1 cellular context compared by ENCODE assay signal in the genomic region with DNA sequence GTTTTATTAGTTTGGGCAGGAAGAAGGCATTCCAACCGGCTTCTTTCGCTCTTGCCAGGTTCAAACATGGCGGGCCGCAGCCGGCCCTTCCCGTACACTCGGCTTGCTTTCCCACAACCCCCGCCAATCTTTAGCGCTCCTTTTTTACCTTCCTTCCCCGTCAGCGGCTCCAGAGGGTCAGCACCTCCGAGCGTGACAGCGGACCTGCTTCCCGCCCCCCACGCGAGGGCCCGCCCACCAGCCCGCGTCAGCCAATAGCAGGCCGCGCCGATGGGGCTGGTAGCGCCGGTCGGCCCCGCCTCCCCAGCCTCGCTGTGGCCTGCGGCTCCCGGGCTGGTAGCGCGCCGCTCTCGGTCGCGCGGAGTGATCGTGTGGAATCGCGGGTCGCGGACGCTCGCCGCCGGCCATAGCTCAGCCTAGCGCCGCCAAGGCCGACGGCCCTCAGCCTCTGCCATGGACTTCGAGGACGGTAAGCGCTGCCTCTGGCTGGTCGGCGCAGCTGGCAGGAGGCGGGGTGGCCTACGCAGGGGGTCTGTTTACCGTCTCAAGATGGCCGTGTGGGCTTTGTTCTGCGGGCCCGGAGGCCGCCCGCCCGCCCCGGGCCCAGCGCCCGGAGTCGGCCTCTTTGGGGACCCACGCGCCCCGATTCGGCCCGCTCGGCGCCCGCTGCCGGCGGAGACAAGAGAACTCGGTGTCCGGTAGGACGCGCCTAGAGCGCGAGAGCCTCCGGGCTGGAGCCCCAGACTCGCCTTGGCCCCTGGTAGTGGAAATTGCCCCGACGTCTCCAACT.
TF ChIP-seq lines count a peak whose summit lies in the region.

A gene with protein sequence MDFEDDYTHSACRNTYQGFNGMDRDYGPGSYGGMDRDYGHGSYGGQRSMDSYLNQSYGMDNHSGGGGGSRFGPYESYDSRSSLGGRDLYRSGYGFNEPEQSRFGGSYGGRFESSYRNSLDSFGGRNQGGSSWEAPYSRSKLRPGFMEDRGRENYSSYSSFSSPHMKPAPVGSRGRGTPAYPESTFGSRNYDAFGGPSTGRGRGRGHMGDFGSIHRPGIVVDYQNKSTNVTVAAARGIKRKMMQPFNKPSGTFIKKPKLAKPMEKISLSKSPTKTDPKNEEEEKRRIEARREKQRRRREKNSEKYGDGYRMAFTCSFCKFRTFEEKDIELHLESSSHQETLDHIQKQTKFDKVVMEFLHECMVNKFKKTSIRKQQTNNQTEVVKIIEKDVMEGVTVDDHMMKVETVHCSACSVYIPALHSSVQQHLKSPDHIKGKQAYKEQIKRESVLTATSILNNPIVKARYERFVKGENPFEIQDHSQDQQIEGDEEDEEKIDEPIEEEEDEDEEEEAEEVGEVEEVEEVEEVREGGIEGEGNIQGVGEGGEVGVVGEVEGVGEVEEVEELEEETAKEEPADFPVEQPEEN (plus strand): TSS at position 306 of the 790 bp plus-strand sequence. CDS start 148 bp downstream, at position 454.

TF ChIP-seq in K562, 482 proteins besides CTCF, POLR2A, EP300 and RAD21 (continued from another document and continues in another):
- TF ChIP-seq, protein P1, sequence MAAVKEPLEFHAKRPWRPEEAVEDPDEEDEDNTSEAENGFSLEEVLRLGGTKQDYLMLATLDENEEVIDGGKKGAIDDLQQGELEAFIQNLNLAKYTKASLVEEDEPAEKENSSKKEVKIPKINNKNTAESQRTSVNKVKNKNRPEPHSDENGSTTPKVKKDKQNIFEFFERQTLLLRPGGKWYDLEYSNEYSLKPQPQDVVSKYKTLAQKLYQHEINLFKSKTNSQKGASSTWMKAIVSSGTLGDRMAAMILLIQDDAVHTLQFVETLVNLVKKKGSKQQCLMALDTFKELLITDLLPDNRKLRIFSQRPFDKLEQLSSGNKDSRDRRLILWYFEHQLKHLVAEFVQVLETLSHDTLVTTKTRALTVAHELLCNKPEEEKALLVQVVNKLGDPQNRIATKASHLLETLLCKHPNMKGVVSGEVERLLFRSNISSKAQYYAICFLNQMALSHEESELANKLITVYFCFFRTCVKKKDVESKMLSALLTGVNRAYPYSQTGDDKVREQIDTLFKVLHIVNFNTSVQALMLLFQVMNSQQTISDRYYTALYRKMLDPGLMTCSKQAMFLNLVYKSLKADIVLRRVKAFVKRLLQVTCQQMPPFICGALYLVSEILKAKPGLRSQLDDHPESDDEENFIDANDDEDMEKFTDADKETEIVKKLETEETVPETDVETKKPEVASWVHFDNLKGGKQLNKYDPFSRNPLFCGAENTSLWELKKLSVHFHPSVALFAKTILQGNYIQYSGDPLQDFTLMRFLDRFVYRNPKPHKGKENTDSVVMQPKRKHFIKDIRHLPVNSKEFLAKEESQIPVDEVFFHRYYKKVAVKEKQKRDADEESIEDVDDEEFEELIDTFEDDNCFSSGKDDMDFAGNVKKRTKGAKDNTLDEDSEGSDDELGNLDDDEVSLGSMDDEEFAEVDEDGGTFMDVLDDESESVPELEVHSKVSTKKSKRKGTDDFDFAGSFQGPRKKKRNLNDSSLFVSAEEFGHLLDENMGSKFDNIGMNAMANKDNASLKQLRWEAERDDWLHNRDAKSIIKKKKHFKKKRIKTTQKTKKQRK (IDR thresholded peaks at IDR 0.05; ENCODE audit: borderline replicate concordance, low read depth, low read length): no peak
- TF ChIP-seq SMARCA4 (IDR thresholded peaks at IDR 0.05) (no peak; the same call in 1 of the 2 replicates), PCBP1 (IDR thresholded peaks at IDR 0.05; ENCODE audit: low read depth, low read length, poor library complexity, severe bottlenecking) (no peak), ZNF764 (CRISPR knock-in tag; IDR thresholded peaks at IDR 0.05; ENCODE audit: low read depth) (0 out of 2 replicates have a peak, but pooled peaks have one; percentile 41), ZNF583 (CRISPR knock-in tag; IDR thresholded peaks at IDR 0.05) (0 out of 2 replicates have a peak, but pooled peaks have one; percentile 58), ZNF518B (CRISPR knock-in tag; IDR thresholded peaks at IDR 0.05) (no peak), TAF1 (IDR thresholded peaks at IDR 0.05; ENCODE audit: control insufficient read depth, extremely low read depth, insufficient read depth, low read length, severe bottlenecking) (peak; percentile 87), ZNF431 (CRISPR knock-in tag; IDR thresholded peaks at IDR 0.05) (no peak), ELF1 (tag; IDR thresholded peaks at IDR 0.05) (peak; percentile 88), BRD4 (IDR thresholded peaks at IDR 0.05) (no peak), FUS (optimal IDR thresholded peaks at IDR 0.05; ENCODE audit: low read depth, low read length) (no peak), ADNP (tag; IDR thresholded peaks at IDR 0.05) (no peak), KLF16 (IDR thresholded peaks at IDR 0.05) (no peak), ZNF146 (CRISPR knock-in tag; IDR thresholded peaks at IDR 0.05; ENCODE audit: unreplicated experiment) (no peak), HEY1 (CRISPR knock-in tag; IDR thresholded peaks at IDR 0.05; ENCODE audit: borderline replicate concordance) (no peak), RBM22 (IDR thresholded peaks at IDR 0.05; ENCODE audit: low read depth, low read length, poor library complexity, severe bottlenecking) (no peak), POLR2H (tag; IDR thresholded peaks at IDR 0.05; ENCODE audit: low read depth) (peak; percentile 89), CREB3L1 (IDR thresholded peaks at IDR 0.05; ENCODE audit: borderline replicate concordance, low read depth) (peak; percentile 54; the same call in 1 of the 2 replicates), GABPB1 (CRISPR knock-in tag; IDR thresholded peaks at IDR 0.05) (peak; percentile 64; the same call in 1 of the 2 replicates), ZNF311 (CRISPR knock-in tag; IDR thresholded peaks at IDR 0.05) (no peak), CCAR2 (IDR thresholded peaks at IDR 0.05; ENCODE audit: low read depth, low read length) (no peak), TRIM28 (IDR thresholded peaks at IDR 0.05) (no peak), POLR2AphosphoS5 (IDR thresholded peaks at IDR 0.05; ENCODE audit: control insufficient read depth, insufficient read depth, low read depth, low read length) (peak; percentile 85), HSF4 (CRISPR knock-in tag; IDR thresholded peaks at IDR 0.05; ENCODE audit: borderline replicate concordance) (no peak), MBD2 (IDR thresholded peaks at IDR 0.05; ENCODE audit: borderline replicate concordance, low read depth) (peak; percentile 31; the same call in 1 of the 2 replicates), EWSR1 (IDR thresholded peaks at IDR 0.05; ENCODE audit: borderline replicate concordance, low read depth, partially characterized antibody) (no peak), ZNF79 (CRISPR knock-in tag; IDR thresholded peaks at IDR 0.05; ENCODE audit: low read depth) (no peak), CBX3 (IDR thresholded peaks at IDR 0.05; ENCODE audit: borderline replicate concordance in 1 of 2, low read length in 2 of 2) (peak in 1 of 2 experiments; percentile 82; a peak in 1 of 3 replicates), MTA1 (IDR thresholded peaks at IDR 0.05; ENCODE audit: borderline replicate concordance) (peak; percentile 62; the same call in 1 of the 2 replicates), ZNF280B (CRISPR knock-in tag; IDR thresholded peaks at IDR 0.05) (no peak), ETV1 (tag; conservative IDR thresholded peaks at IDR 0.05; ENCODE audit: low read depth) (no peak), SETDB1 (IDR thresholded peaks at IDR 0.05; ENCODE audit: low read length) (no peak), SRF (CRISPR knock-in tag; IDR thresholded peaks at IDR 0.05) (peak in 1 of 2 experiments; percentile 12; a peak in 1 of 4 replicates), TSC22D4 (tag; IDR thresholded peaks at IDR 0.05) (no peak)
- TF ChIP-seq, protein P2, sequence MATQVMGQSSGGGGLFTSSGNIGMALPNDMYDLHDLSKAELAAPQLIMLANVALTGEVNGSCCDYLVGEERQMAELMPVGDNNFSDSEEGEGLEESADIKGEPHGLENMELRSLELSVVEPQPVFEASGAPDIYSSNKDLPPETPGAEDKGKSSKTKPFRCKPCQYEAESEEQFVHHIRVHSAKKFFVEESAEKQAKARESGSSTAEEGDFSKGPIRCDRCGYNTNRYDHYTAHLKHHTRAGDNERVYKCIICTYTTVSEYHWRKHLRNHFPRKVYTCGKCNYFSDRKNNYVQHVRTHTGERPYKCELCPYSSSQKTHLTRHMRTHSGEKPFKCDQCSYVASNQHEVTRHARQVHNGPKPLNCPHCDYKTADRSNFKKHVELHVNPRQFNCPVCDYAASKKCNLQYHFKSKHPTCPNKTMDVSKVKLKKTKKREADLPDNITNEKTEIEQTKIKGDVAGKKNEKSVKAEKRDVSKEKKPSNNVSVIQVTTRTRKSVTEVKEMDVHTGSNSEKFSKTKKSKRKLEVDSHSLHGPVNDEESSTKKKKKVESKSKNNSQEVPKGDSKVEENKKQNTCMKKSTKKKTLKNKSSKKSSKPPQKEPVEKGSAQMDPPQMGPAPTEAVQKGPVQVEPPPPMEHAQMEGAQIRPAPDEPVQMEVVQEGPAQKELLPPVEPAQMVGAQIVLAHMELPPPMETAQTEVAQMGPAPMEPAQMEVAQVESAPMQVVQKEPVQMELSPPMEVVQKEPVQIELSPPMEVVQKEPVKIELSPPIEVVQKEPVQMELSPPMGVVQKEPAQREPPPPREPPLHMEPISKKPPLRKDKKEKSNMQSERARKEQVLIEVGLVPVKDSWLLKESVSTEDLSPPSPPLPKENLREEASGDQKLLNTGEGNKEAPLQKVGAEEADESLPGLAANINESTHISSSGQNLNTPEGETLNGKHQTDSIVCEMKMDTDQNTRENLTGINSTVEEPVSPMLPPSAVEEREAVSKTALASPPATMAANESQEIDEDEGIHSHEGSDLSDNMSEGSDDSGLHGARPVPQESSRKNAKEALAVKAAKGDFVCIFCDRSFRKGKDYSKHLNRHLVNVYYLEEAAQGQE (CRISPR knock-in tag; IDR thresholded peaks at IDR 0.05; ENCODE audit: low read depth): peak; percentile 87
- TF ChIP-seq, protein P3, sequence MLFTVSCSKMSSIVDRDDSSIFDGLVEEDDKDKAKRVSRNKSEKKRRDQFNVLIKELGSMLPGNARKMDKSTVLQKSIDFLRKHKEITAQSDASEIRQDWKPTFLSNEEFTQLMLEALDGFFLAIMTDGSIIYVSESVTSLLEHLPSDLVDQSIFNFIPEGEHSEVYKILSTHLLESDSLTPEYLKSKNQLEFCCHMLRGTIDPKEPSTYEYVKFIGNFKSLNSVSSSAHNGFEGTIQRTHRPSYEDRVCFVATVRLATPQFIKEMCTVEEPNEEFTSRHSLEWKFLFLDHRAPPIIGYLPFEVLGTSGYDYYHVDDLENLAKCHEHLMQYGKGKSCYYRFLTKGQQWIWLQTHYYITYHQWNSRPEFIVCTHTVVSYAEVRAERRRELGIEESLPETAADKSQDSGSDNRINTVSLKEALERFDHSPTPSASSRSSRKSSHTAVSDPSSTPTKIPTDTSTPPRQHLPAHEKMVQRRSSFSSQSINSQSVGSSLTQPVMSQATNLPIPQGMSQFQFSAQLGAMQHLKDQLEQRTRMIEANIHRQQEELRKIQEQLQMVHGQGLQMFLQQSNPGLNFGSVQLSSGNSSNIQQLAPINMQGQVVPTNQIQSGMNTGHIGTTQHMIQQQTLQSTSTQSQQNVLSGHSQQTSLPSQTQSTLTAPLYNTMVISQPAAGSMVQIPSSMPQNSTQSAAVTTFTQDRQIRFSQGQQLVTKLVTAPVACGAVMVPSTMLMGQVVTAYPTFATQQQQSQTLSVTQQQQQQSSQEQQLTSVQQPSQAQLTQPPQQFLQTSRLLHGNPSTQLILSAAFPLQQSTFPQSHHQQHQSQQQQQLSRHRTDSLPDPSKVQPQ (CRISPR knock-in tag; IDR thresholded peaks at IDR 0.05; ENCODE audit: borderline replicate concordance): no peak
- TF ChIP-seq, protein P4, sequence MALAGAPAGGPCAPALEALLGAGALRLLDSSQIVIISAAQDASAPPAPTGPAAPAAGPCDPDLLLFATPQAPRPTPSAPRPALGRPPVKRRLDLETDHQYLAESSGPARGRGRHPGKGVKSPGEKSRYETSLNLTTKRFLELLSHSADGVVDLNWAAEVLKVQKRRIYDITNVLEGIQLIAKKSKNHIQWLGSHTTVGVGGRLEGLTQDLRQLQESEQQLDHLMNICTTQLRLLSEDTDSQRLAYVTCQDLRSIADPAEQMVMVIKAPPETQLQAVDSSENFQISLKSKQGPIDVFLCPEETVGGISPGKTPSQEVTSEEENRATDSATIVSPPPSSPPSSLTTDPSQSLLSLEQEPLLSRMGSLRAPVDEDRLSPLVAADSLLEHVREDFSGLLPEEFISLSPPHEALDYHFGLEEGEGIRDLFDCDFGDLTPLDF (CRISPR knock-in tag; IDR thresholded peaks at IDR 0.05): peak; percentile 93
